Comparison of ENCODE assay signal across 12 cellular contexts in the genomic region with DNA sequence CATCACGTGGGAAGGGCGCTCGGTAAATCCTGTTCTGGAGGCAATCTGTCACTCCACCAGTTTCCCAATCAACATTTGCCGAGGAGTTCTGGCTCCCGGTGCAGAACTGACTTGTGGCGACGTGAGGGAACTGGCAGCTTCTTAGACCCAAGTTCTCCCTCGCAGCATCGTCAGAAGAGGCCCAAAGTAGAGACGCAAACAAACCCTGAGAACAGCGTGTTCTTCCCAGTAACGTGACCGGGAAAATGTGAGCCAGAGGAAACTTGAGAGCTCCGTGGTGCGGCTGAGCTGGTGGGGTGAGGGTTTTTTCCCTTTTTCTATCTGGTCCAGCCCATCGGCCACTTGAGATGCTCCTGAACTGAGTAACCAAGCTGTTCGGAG.
DNase-seq lines count a peak whose midpoint lies in the region; ATAC-seq, FAIRE-seq and TF ChIP-seq lines count a peak whose summit lies in the region.
"Had no signal": no experiment of that assay in that cellular context is flagged by ENCODE, and none has a peak within 500 bp of the region (broad histone marks: within the 10 kb centered on the region; RNA-seq: fewer than 3 reads in every experiment).

No MANE protein-coding gene starts in this region.

- H4K20me1 ChIP-seq in GM23338 (replicated peaks; ENCODE audit: insufficient read depth): no peaks in the 10 kb centered on the region
- H4K20me1 ChIP-seq in keratinocyte (ENCODE audit: control insufficient read depth, extremely low read depth, insufficient read depth, low read length): no peaks in the 10 kb centered on the region

- H3F3A ChIP-seq in GM23338 (replicated peaks; ENCODE audit: low read depth): no peaks in the 10 kb centered on the region

- 0 out of 3 replicates have a peak, but pooled peaks cover 4% of the 10 kb centered on the region for H3K9me3 Mint-ChIP-seq in GM23338

- peaks cover 2% of the 10 kb centered on the region for H3K9me1 ChIP-seq in keratinocyte (ENCODE audit: control insufficient read depth, extremely low read depth, insufficient read depth, low read length)

- H3K9ac ChIP-seq in keratinocyte (ENCODE audit: control insufficient read depth, extremely low read depth, insufficient read depth, low read length): peak overlapping the region; percentile 77

- H3K27ac Mint-ChIP-seq in GM23338: no peak overlapping the region
- H3K27ac Mint-ChIP-seq: WTC11 had no signal

- H3K9me3 ChIP-seq in keratinocyte (ENCODE audit: control insufficient read depth, low read depth, low read length): peaks cover 9% of the 10 kb centered on the region

- H3K4me3 Mint-ChIP-seq in GM23338: no peak overlapping the region
- H3K4me3 Mint-ChIP-seq: WTC11 had no signal

- no peak overlapping the region for H2AFZ ChIP-seq in GM23338
- peak overlapping the region; percentile 70 for H2AFZ ChIP-seq in keratinocyte (ENCODE audit: control insufficient read depth, low read length)

- peaks cover 18% of the 10 kb centered on the region for H3K4me1 Mint-ChIP-seq in GM23338

- H3K36me3 ChIP-seq in GM23338 (ENCODE audit: insufficient read depth) (no peaks in the 10 kb centered on the region), keratinocyte (ENCODE audit: control insufficient read depth in 2 of 2, extremely low read depth in 1 of 2, insufficient read depth in 2 of 2, low read length in 2 of 2) (no peaks in the 10 kb centered on the region)

- H3K79me2 ChIP-seq in GM23338 (replicated peaks; ENCODE audit: insufficient read depth) (no peaks in the 10 kb centered on the region), keratinocyte (ENCODE audit: control insufficient read depth, insufficient read depth, low read length) (no peaks in the 10 kb centered on the region)

- H3K4me3 ChIP-seq in GM23338: no peak overlapping the region
- peak overlapping the region; percentile 4 to 66 (median 14) for H3K4me3 ChIP-seq in keratinocyte (ENCODE audit: control insufficient read depth in 2 of 3, extremely low read depth in 1 of 3, insufficient read depth in 2 of 3, low read depth in 1 of 3, low read length in 3 of 3)
- H3K4me3 ChIP-seq in skeletal muscle cell (ENCODE audit: low read depth, low read length): no peak overlapping the region

- DNase-seq in GM23338 (ENCODE audit: low spot score): peak; percentile 20
- peak; percentile 56 for DNase-seq in brain pericyte (ENCODE audit: low read depth, low spot score)
- no peak for DNase-seq in keratinocyte (ENCODE audit: low read depth, low spot score)
- peak; percentile 41 for DNase-seq in skeletal muscle cell (ENCODE audit: low read depth)
- no peak for DNase-seq in LoVo (ENCODE audit: low spot score)
- no peak for DNase-seq in DMS153 treated with DMSO at 0.1 percent for 48 hours (lab: John Stamatoyannopoulos, UW; ENCODE audit: unreplicated experiment)
- DNase-seq in activated gamma-delta T cell (lab: John Stamatoyannopoulos, UW): no peak
- DNase-seq: activated T-cell treated with anti-CD3 and anti-CD28 coated beads, Interleukin-2, amount 50 U/mL, for 48 hours; NCI-H446; Right ventricle myocardium superior had no signal

- no peaks in the 10 kb centered on the region for H3K36me3 Mint-ChIP-seq in GM23338 (ENCODE audit: low read depth)

- no peaks in the 10 kb centered on the region for H3K9me2 ChIP-seq in GM23338 (ENCODE audit: insufficient read depth)

- H3K4me1 ChIP-seq in GM23338 (ENCODE audit: insufficient read depth) (no peaks in the 10 kb centered on the region; the same call in 1 of the 2 replicates), keratinocyte (ENCODE audit: control insufficient read depth, extremely low read depth, insufficient read depth, low read length) (peaks cover 52% of the 10 kb centered on the region)

- H3K4me2 ChIP-seq in GM23338: no peak overlapping the region
- peak overlapping the region; percentile 93 for H3K4me2 ChIP-seq in keratinocyte (ENCODE audit: control insufficient read depth, extremely low read depth, insufficient read depth, low read depth, low read length)

- H3K27me3 Mint-ChIP-seq in GM23338 (ENCODE audit: insufficient read depth, low read depth, poor library complexity): no peaks in the 10 kb centered on the region

- ATAC-seq in GM23338: no peak
- no peak for ATAC-seq in HG03095 (IDR thresholded peaks at IDR 0.05; ENCODE audit: unreplicated experiment)

- FAIRE-seq in keratinocyte (lab: Jason Lieb, UNC): no peak

- no peak overlapping the region for H3K27ac ChIP-seq in GM23338 (ENCODE audit: low read depth)
- H3K27ac ChIP-seq in keratinocyte (ENCODE audit: control insufficient read depth, insufficient read depth, low read length): peak overlapping the region; percentile 88

- TF ChIP-seq CTCF in GM23338 (conservative IDR thresholded peaks at IDR 0.05; ENCODE audit: low read depth in 2 of 2): no peak
- TF ChIP-seq CTCF in keratinocyte (optimal IDR thresholded peaks at IDR 0.05 in 1 of 3, IDR thresholded peaks at IDR 0.05 in 1 of 3, conservative IDR thresholded peaks at IDR 0.05 in 1 of 3; ENCODE audit: extremely low read depth in 1 of 3, insufficient read depth in 2 of 3, low read length in 3 of 3): peak in 1 of 3 experiments; percentile 3

- H3K27me3 ChIP-seq in GM23338 (ENCODE audit: insufficient read depth) (no peaks in the 10 kb centered on the region), keratinocyte (ENCODE audit: control insufficient read depth, extremely low read depth, insufficient read depth, low read length) (no peaks in the 10 kb centered on the region)

- dilution Hi-C loops in keratinocyte (cut with MboI; ENCODE audit: extremely low pct_ligation_motif_present, low sequenced_read_pairs): no loop called here

TF ChIP-seq in GM23338, 12 proteins besides CTCF, POLR2A, EP300 and RAD21 (continues in another document):
- TF ChIP-seq JUNB (IDR thresholded peaks at IDR 0.05; ENCODE audit: unreplicated experiment) (no peak), EZH2phosphoT487 (IDR thresholded peaks at IDR 0.05; ENCODE audit: unreplicated experiment) (no peak), EZH2 (IDR thresholded peaks at IDR 0.05; ENCODE audit: low read depth, unreplicated experiment) (no peak)
- TF ChIP-seq, protein P1, sequence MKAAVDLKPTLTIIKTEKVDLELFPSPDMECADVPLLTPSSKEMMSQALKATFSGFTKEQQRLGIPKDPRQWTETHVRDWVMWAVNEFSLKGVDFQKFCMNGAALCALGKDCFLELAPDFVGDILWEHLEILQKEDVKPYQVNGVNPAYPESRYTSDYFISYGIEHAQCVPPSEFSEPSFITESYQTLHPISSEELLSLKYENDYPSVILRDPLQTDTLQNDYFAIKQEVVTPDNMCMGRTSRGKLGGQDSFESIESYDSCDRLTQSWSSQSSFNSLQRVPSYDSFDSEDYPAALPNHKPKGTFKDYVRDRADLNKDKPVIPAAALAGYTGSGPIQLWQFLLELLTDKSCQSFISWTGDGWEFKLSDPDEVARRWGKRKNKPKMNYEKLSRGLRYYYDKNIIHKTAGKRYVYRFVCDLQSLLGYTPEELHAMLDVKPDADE (IDR thresholded peaks at IDR 0.05): no peak

Comparison
In these comparisons a context has a peak if more than half of its experiments do, and no peak if none do; other contexts are left out.
1. DNase-seq: peak in GM23338 (single experiment), brain pericyte (single experiment) and skeletal muscle cell (single experiment); none in keratinocyte (single experiment), LoVo (single experiment), DMS153 treated with DMSO at 0.1 percent for 48 hours (single experiment) and activated gamma-delta T cell (single experiment).
2. H3K4me3 ChIP-seq: peak in keratinocyte (3 of 3); none in GM23338 (single experiment) and skeletal muscle cell (single experiment).